ENCODE assay signal across 10 cellular contexts in the genomic region with DNA sequence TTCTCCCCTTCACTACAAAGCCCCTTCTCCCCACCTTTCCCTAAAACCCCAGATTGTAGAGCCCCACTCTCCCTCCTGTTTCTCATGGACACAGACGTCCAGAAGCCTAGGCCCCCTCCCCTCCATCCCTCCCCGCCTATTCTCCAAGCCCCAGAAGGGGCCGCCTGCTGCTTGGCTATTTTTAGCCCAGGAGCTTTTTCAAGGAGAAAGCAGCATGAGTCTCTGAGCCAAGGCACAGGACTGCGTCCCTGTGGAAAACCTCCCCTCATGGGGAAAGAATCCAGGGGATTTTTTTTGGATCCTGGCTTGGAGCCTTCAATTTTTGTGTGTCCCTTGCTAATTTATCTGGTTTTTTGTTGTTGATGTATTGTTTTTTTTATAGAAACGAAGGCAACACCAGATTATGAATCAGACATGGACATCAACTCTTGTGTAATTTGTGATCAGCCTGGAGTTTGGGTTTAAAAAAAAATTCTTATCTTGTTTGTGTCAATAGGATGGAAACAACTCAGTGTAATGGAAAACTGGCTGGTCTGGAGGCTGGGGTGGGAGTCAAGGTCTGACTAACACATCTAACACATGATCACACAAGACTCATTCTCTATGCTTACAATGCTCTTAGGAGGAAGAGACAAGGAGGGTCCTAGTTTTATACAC. TPM values are rescaled to one million over a fixed set of nuclear protein-coding genes. Genes with fewer than 3 reads are reported as not detected.
DNase-seq lines count a peak whose midpoint lies in the region; TF ChIP-seq lines count a peak whose summit lies in the region.
"Had no signal": no experiment of that assay in that cellular context is flagged by ENCODE, and none has a peak within 500 bp of the region (broad histone marks: within the 10 kb centered on the region; RNA-seq: fewer than 3 reads in every experiment).

No MANE protein-coding gene starts in this region.

- H3K27ac Mint-ChIP-seq in type B pancreatic cell (no peak overlapping the region), Calu3 (ENCODE audit: unreplicated experiment) (no peak overlapping the region)

- H3K27me3 Mint-ChIP-seq in type B pancreatic cell, result peaks cover 18% of the 10 kb centered on the region
- H3K27me3 Mint-ChIP-seq in Calu3 (ENCODE audit: unreplicated experiment), result peaks cover 86% of the 10 kb centered on the region

- no peaks in the 10 kb centered on the region for H3K36me3 ChIP-seq in SJSA1
- H3K36me3 ChIP-seq in esophagus (ENCODE audit: control insufficient read depth in 2 of 2, insufficient read depth in 2 of 2, low read length in 1 of 2), result no peaks in the 10 kb centered on the region

- CTCF ChIA-PET in Calu3 (lab: Charles Lee), result no interaction called here

- H3K36me3 Mint-ChIP-seq in type B pancreatic cell (no peaks in the 10 kb centered on the region), Calu3 (ENCODE audit: insufficient read depth, unreplicated experiment) (peaks cover 4% of the 10 kb centered on the region)

- intact Hi-C loops in Calu3 (cut with micrococcal nuclease; ENCODE audit: unreplicated experiment), result no loop called here

- no peak overlapping the region for H3K4me3 ChIP-seq in SJSA1
- no peak overlapping the region for H3K4me3 ChIP-seq in esophagus (ENCODE audit: low read depth in 1 of 2, low read length in 2 of 2)
- H3K4me3 ChIP-seq: GM12878 had no signal

- WGBS in esophagus, 2 donors, result 28 to 39% methylated on average over 5 of the region's 5 CpGs

- no peaks in the 10 kb centered on the region for H3K27me3 ChIP-seq in SJSA1 (replicated peaks)
- H3K27me3 ChIP-seq in esophagus (ENCODE audit: control insufficient read depth in 1 of 2, insufficient read depth in 2 of 2, low read length in 2 of 2), result no peaks in the 10 kb centered on the region

- no peak overlapping the region for H3K4me3 Mint-ChIP-seq in type B pancreatic cell
- H3K4me3 Mint-ChIP-seq in Calu3 (ENCODE audit: low read depth, unreplicated experiment), result no peak overlapping the region

- H3K9me3 ChIP-seq in SJSA1 (replicated peaks) (no peaks in the 10 kb centered on the region), esophagus (ENCODE audit: control insufficient read depth in 2 of 2, insufficient read depth in 1 of 2, low read depth in 1 of 2, low read length in 1 of 2) (no peaks in the 10 kb centered on the region)

- TF ChIP-seq CTCF in type B pancreatic cell (conservative IDR thresholded peaks at IDR 0.05) (no peak), Calu3 (IDR thresholded peaks at IDR 0.05; ENCODE audit: unreplicated experiment) (no peak)

- peak overlapping the region; percentile 56 for H3K27ac ChIP-seq in SJSA1
- peak overlapping the region; percentile 23 to 29 for H3K27ac ChIP-seq in esophagus (ENCODE audit: low read depth in 2 of 2, low read length in 1 of 2)

- DNase-seq in SJSA1 (ENCODE audit: low read depth in 1 of 2, low spot score in 2 of 2) (peak; percentile 74 to 81), midbrain (lab: John Stamatoyannopoulos, UW) (peak; percentile 26), type B pancreatic cell (ENCODE audit: extremely low spot score, unreplicated experiment) (peak; percentile 34), Calu3 (no peak), cerebellar cortex (ENCODE audit: low spot score) (no peak)
- DNase-seq in activated CD4-positive, CD25-positive, alpha-beta regulatory T cell (lab: John Stamatoyannopoulos, UW), result no peak
- DNase-seq: central memory CD4-positive, alpha-beta T cell; stimulated activated naive CD4-positive, alpha-beta T cell treated with Interleukin-2 at 50 U/mL for 16 hours had no signal

- peaks cover 6% of the 10 kb centered on the region for H3K9me3 Mint-ChIP-seq in type B pancreatic cell
- no peaks in the 10 kb centered on the region for H3K9me3 Mint-ChIP-seq in Calu3 (ENCODE audit: low read depth, unreplicated experiment)

- H3K4me1 ChIP-seq in SJSA1 (replicated peaks), result peaks cover 37% of the 10 kb centered on the region
- no peaks in the 10 kb centered on the region for H3K4me1 ChIP-seq in esophagus (ENCODE audit: control insufficient read depth in 2 of 2, insufficient read depth in 2 of 2, low read length in 1 of 2)

- BruUV-seq in Calu3 (replicated peaks; lab: Mats Ljungman, UMichigan), result no TSS peak

- peaks cover 9% of the 10 kb centered on the region for H3K4me1 Mint-ChIP-seq in type B pancreatic cell (ENCODE audit: unreplicated experiment)
- H3K4me1 Mint-ChIP-seq in Calu3 (ENCODE audit: low read depth, unreplicated experiment), result no peaks in the 10 kb centered on the region

RNA-seq across cellular contexts. Expression of gene ACCSL, which starts 17.4 kb away (rescaled TPM):
- 0.41 and 0.58 TPM in 2 replicates for total RNA-seq in SJSA1 (2014; rRNA removed; shearing (Covaris generic))
- not detected for polyA plus RNA-seq in esophagus
- total RNA-seq in type B pancreatic cell (ENCODE audit: low replicate concordance) (not detected in 2 replicates), Calu3 (2022) (not detected in 2 replicates)
- total RNA-seq: GM12878 had no signal

RNA-seq across cellular contexts. Expression of gene ACCS, which starts 35.7 kb away (rescaled TPM):
- 1.9 and 5.3 TPM in 2 replicates for total RNA-seq in SJSA1 (2014; rRNA removed; shearing (Covaris generic))
- polyA plus RNA-seq in esophagus, result 10 to 100 TPM in 1 of 2 donors, 1 to 10 TPM in 1; 6.5 to 28.7 TPM
- total RNA-seq in type B pancreatic cell (ENCODE audit: low replicate concordance) (14.2 and 17.9 TPM in 2 replicates), Calu3 (2022) (17.9 and 19.6 TPM in 2 replicates)

Comparison
In these comparisons a context has a peak if more than half of its experiments do, and no peak if none do; other contexts are left out.
1. DNase-seq: peak in SJSA1 (2 of 2), midbrain (single experiment) and type B pancreatic cell (single experiment); none in Calu3 (single experiment), cerebellar cortex (single experiment) and activated CD4-positive, CD25-positive, alpha-beta regulatory T cell (0 of 4).